8 cellular contexts compared by ENCODE assay signal in the genomic region with DNA sequence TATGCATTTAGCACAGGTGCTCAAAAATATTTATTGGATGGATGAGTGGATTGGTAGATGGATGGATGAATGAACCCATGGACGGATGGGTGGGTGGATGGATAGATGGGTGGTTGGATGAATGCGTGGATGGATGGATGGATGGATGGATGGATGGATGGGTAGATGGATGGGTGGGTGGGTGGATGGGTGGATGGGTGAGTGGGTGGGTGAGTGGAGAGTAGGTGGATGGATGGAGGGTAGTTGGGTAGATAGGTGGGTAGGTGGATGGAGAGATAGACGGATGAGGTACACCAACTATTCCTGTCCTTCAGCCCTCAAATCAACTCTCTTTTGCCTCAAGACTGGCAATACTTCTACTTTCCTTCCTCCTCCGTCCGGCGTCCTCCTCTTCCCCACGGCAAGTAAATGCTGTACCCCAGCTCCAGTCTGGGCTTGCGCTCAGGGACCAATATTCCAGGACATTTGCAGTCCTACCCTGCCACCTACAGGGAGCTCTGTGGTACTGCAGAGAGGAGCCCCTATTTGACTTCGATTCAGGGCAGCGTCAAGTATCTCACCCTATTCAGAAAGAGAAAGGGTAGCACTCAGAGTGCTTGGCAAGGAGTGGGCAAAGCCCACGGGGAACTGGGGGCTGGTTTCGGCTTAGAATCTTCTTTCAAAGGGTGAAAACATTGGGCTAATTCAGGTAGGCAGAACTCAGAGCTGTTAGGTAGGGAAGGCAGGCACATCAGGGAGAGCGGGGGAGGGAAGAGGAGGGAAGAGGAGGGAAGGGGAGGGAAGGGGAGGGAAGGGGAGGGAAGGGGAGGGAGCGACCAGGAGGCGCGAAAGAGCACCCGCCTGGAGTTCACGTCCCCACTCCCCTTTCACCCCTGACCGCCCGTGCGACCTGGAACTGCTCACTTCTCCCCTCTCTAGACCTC. TPM values are rescaled to one million over a fixed set of nuclear protein-coding genes. Genes with fewer than 3 reads are reported as not detected.
DNase-seq lines count a peak whose midpoint lies in the region; ATAC-seq and TF ChIP-seq lines count a peak whose summit lies in the region.
"Not testable (repeated sequence)": the region's sequence is repeated elsewhere in the genome, so short reads cannot be mapped to it uniquely, and the experiment has no call there.

No MANE protein-coding gene starts in this region.

- not testable (repeated sequence) for TF ChIP-seq POLR2A in erythroblast (IDR thresholded peaks at IDR 0.05; ENCODE audit: low read length)

- ATAC-seq in GM21723 (IDR thresholded peaks at IDR 0.05; ENCODE audit: unreplicated experiment), result peak; percentile 60

- not testable (repeated sequence) for H3K9me3 ChIP-seq in MG63

- H3K27me3 ChIP-seq in MG63, result not testable (repeated sequence)

- H3K36me3 ChIP-seq in MG63, result not testable (repeated sequence)

- DNase-seq in DMS53 (lab: John Stamatoyannopoulos, UW) (peak; percentile 52), MG63 (peak; percentile 16), SIG-M5 treated with dmso at 0.1 percent for 504 hours (lab: John Stamatoyannopoulos, UW; ENCODE audit: unreplicated experiment) (peak; percentile 16), erythroblast (lab: John Stamatoyannopoulos, UW) (peak; percentile 63 to 79), midbrain (lab: John Stamatoyannopoulos, UW) (peak; percentile 41)
- DNase-seq in activated T-helper 1 cell treated with anti-CD3 and anti-CD28 coated beads, Interleukin-2, amount 50 U/mL, for 16 hours (ENCODE audit: low read depth in 1 of 2, low spot score in 1 of 2), result peak; percentile 18 to 23
- DNase-seq in stimulated activated CD8-positive, alpha-beta memory T cell treated with anti-CD3 and anti-CD28 coated beads, Interleukin-7, amount 100 ng/mL, for 1 hour (ENCODE audit: low read depth in 2 of 2), result peak; percentile 3 to 12

- H3K4me3 ChIP-seq in MG63, result not testable (repeated sequence)

RNA-seq across cellular contexts. Expression of gene RPS15A, which starts 30.3 kb away (rescaled TPM):
- 1,993 and 2,668 TPM in 2 replicates for total RNA-seq in MG63 (2014; rRNA removed; shearing (Covaris generic); ENCODE audit: low replicate concordance)

RNA-seq across cellular contexts. Expression of gene ARL6IP1, which starts 41.5 kb away (rescaled TPM):
- 118 and 145 TPM in 2 replicates for total RNA-seq in MG63 (2014; rRNA removed; shearing (Covaris generic); ENCODE audit: low replicate concordance)

Comparison
In these comparisons a context has a peak if more than half of its experiments do, and no peak if none do; other contexts are left out.
1. DNase-seq: peak in every context shown above with its lines; median percentile 71 in erythroblast; 52 in DMS53; 41 in midbrain; 20 in activated T-helper 1 cell treated with anti-CD3 and anti-CD28 coated beads, Interleukin-2, amount 50 U/mL, for 16 hours; 16 in MG63; 16 in SIG-M5 treated with dmso at 0.1 percent for 504 hours; 8 in stimulated activated CD8-positive, alpha-beta memory T cell treated with anti-CD3 and anti-CD28 coated beads, Interleukin-7, amount 100 ng/mL, for 1 hour.